1 cellular context compared by ENCODE assay signal in genomic region chr1:109213824-109214693, GRCh38.
TF ChIP-seq lines count a peak whose summit lies in the region.

TSS of gene SARS1 (plus strand) at chr1:109213918. CDS start at chr1:109213993, 75 bp downstream.

TF ChIP-seq in SK-N-SH, 30 proteins besides CTCF, POLR2A, EP300 and RAD21 (continued from another document):
- TF ChIP-seq ZBTB33 (IDR thresholded peaks at IDR 0.05; ENCODE audit: borderline replicate concordance, low read depth) (no peak), USF2 (IDR thresholded peaks at IDR 0.05; ENCODE audit: borderline replicate concordance, low read depth, low read length) (no peak), FOSL2 (IDR thresholded peaks at IDR 0.05; ENCODE audit: borderline replicate concordance, low read depth) (no peak), NRF1 (IDR thresholded peaks at IDR 0.05; ENCODE audit: low read depth, low read length) (peak; percentile 98), USF1 (IDR thresholded peaks at IDR 0.05; ENCODE audit: borderline replicate concordance, low read depth) (no peak), CHD2 (IDR thresholded peaks at IDR 0.05; ENCODE audit: low read length, partially characterized antibody) (no peak), TAF1 (IDR thresholded peaks at IDR 0.05; ENCODE audit: borderline replicate concordance, low read depth, low read length) (peak; percentile 61), IRF3 (IDR thresholded peaks at IDR 0.05; ENCODE audit: low read depth, low read length) (no peak)
